9 cellular contexts compared by ENCODE assay signal in the genomic region with DNA sequence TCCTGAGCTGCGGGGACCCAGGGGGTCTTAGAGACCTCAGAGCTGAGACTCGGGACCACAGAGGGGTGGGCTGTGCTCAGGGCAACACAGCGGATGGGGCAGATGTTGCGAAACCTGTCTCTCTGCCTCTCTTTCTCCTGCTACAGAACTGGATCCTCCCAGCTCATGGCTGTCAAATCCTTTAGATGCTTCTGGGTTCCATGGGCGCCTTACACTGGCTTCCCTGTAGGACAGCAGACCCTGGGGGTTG.
DNase-seq lines count a peak whose midpoint lies in the region; ATAC-seq and TF ChIP-seq lines count a peak whose summit lies in the region.
"Had no signal": no experiment of that assay in that cellular context is flagged by ENCODE, and none has a peak within 500 bp of the region (broad histone marks: within the 10 kb centered on the region; RNA-seq: fewer than 3 reads in every experiment).

No MANE protein-coding gene starts in this region.

- in situ Hi-C loops in brain microvascular endothelial cell (cut with HindIII; ENCODE audit: low pct_ligation_motif_present, low sequenced_read_pairs) = no loop called here

- no peak for TF ChIP-seq CTCF in brain microvascular endothelial cell (IDR thresholded peaks at IDR 0.05; ENCODE audit: low read depth, low read length, missing control alignments)
- TF ChIP-seq CTCF in tibial nerve (IDR thresholded peaks at IDR 0.05) = no peak
- no peak for TF ChIP-seq CTCF in foreskin keratinocyte (conservative IDR thresholded peaks at IDR 0.05)

- no peaks in the 10 kb centered on the region for H3K9me3 ChIP-seq in mucosa of rectum (ENCODE audit: control insufficient read depth in 2 of 2, low read length in 2 of 2)
- no peaks in the 10 kb centered on the region for H3K9me3 ChIP-seq in tibial nerve

- peaks cover 72% of the 10 kb centered on the region for H3K4me1 Mint-ChIP-seq in activated naive CD8-positive, alpha-beta T cell treated with anti-CD3 and anti-CD28 coated beads for 36 hours
- peaks cover 91% of the 10 kb centered on the region for H3K4me1 Mint-ChIP-seq in activated naive CD8-positive, alpha-beta T cell treated with anti-CD3 and anti-CD28 coated beads, Interleukin-2, amount 50 U/mL, for 24 hours

- peak overlapping the region; percentile 9 to 26 for H3K9ac ChIP-seq in mucosa of rectum (ENCODE audit: low read depth in 1 of 2, low read length in 2 of 2)

- H3K36me3 Mint-ChIP-seq in activated naive CD8-positive, alpha-beta T cell treated with anti-CD3 and anti-CD28 coated beads for 36 hours = peaks cover 3% of the 10 kb centered on the region
- no peaks in the 10 kb centered on the region for H3K36me3 Mint-ChIP-seq in activated naive CD8-positive, alpha-beta T cell treated with anti-CD3 and anti-CD28 coated beads, Interleukin-2, amount 50 U/mL, for 24 hours (ENCODE audit: low read depth)

- H3K4me3 ChIP-seq in brain microvascular endothelial cell (ENCODE audit: low read depth, low read length) (no peak overlapping the region), mucosa of rectum (ENCODE audit: low read length in 2 of 2) (no peak overlapping the region), tibial nerve (no peak overlapping the region)
- H3K4me3 ChIP-seq: GM12878 had no signal

- H3K9me3 Mint-ChIP-seq in activated naive CD8-positive, alpha-beta T cell treated with anti-CD3 and anti-CD28 coated beads for 36 hours = no peaks in the 10 kb centered on the region
- H3K9me3 Mint-ChIP-seq in activated naive CD8-positive, alpha-beta T cell treated with anti-CD3 and anti-CD28 coated beads, Interleukin-2, amount 50 U/mL, for 24 hours = no peaks in the 10 kb centered on the region

- H3K27ac Mint-ChIP-seq in activated naive CD8-positive, alpha-beta T cell treated with anti-CD3 and anti-CD28 coated beads for 36 hours = peak overlapping the region; percentile 39
- no peak overlapping the region for H3K27ac Mint-ChIP-seq in activated naive CD8-positive, alpha-beta T cell treated with anti-CD3 and anti-CD28 coated beads, Interleukin-2, amount 50 U/mL, for 24 hours

- TF ChIP-seq POLR2A in tibial nerve (IDR thresholded peaks at IDR 0.05) = no peak

- H3K4me1 ChIP-seq in mucosa of rectum (ENCODE audit: control insufficient read depth in 2 of 2, insufficient read depth in 2 of 2, low read length in 2 of 2) (peaks cover 52 to 58% of the 10 kb centered on the region in 2 donors), tibial nerve (peaks cover 10 to 99% (median 93%) of the 10 kb centered on the region in 4 donors), foreskin keratinocyte (peaks cover 16% of the 10 kb centered on the region)

- no peak for ATAC-seq in activated naive CD8-positive, alpha-beta T cell treated with anti-CD3 and anti-CD28 coated beads, Interleukin-2, amount 50 U/mL, for 24 hours
- ATAC-seq in foreskin keratinocyte (no peak), GM21447 (IDR thresholded peaks at IDR 0.05; ENCODE audit: unreplicated experiment) (no peak)

- no peak for DNase-seq in activated naive CD8-positive, alpha-beta T cell treated with anti-CD3 and anti-CD28 coated beads for 36 hours
- no peak for DNase-seq in activated naive CD8-positive, alpha-beta T cell treated with anti-CD3 and anti-CD28 coated beads, Interleukin-2, amount 50 U/mL, for 24 hours
- DNase-seq in brain microvascular endothelial cell = no peak
- DNase-seq in tibial nerve (ENCODE audit: low spot score in 2 of 2) = no peak
- DNase-seq in foreskin keratinocyte = no peak
- no peak for DNase-seq in effector CD8-positive, alpha-beta T cell (lab: John Stamatoyannopoulos, UW)

- H3K27me3 Mint-ChIP-seq in activated naive CD8-positive, alpha-beta T cell treated with anti-CD3 and anti-CD28 coated beads for 36 hours = no peaks in the 10 kb centered on the region
- H3K27me3 Mint-ChIP-seq in activated naive CD8-positive, alpha-beta T cell treated with anti-CD3 and anti-CD28 coated beads, Interleukin-2, amount 50 U/mL, for 24 hours = no peaks in the 10 kb centered on the region

- H3K27me3 ChIP-seq in brain microvascular endothelial cell (replicated peaks) = no peaks in the 10 kb centered on the region
- no peaks in the 10 kb centered on the region for H3K27me3 ChIP-seq in mucosa of rectum (ENCODE audit: control insufficient read depth in 2 of 2, insufficient read depth in 2 of 2, low read length in 2 of 2)
- H3K27me3 ChIP-seq in tibial nerve = no peaks in the 10 kb centered on the region
- H3K27me3 ChIP-seq in foreskin keratinocyte = no peaks in the 10 kb centered on the region

- H3K4me3 Mint-ChIP-seq in activated naive CD8-positive, alpha-beta T cell treated with anti-CD3 and anti-CD28 coated beads for 36 hours = no peak overlapping the region
- no peak overlapping the region for H3K4me3 Mint-ChIP-seq in activated naive CD8-positive, alpha-beta T cell treated with anti-CD3 and anti-CD28 coated beads, Interleukin-2, amount 50 U/mL, for 24 hours

- peak overlapping the region; percentile 60 for H3K27ac ChIP-seq in brain microvascular endothelial cell
- H3K27ac ChIP-seq in mucosa of rectum (ENCODE audit: low read depth in 2 of 2, low read length in 2 of 2) = peak overlapping the region; percentile 68 to 70
- peak overlapping the region; percentile 49 to 97 (median 78) for H3K27ac ChIP-seq in tibial nerve
- no peak overlapping the region for H3K27ac ChIP-seq in foreskin keratinocyte

- no peak for TF ChIP-seq EP300 in tibial nerve (IDR thresholded peaks at IDR 0.05)

- WGBS in tibial nerve, 2 donors = 38 to 52% methylated on average over 5 of the region's 5 CpGs

- H3K36me3 ChIP-seq in brain microvascular endothelial cell (replicated peaks) = no peaks in the 10 kb centered on the region
- H3K36me3 ChIP-seq in mucosa of rectum (ENCODE audit: control insufficient read depth in 2 of 2, insufficient read depth in 2 of 2, low read length in 2 of 2) = peaks cover 0 to 3% of the 10 kb centered on the region in 2 donors
- no peaks in the 10 kb centered on the region for H3K36me3 ChIP-seq in tibial nerve
